ENCODE assay signal across 18 cellular contexts in the genomic region with DNA sequence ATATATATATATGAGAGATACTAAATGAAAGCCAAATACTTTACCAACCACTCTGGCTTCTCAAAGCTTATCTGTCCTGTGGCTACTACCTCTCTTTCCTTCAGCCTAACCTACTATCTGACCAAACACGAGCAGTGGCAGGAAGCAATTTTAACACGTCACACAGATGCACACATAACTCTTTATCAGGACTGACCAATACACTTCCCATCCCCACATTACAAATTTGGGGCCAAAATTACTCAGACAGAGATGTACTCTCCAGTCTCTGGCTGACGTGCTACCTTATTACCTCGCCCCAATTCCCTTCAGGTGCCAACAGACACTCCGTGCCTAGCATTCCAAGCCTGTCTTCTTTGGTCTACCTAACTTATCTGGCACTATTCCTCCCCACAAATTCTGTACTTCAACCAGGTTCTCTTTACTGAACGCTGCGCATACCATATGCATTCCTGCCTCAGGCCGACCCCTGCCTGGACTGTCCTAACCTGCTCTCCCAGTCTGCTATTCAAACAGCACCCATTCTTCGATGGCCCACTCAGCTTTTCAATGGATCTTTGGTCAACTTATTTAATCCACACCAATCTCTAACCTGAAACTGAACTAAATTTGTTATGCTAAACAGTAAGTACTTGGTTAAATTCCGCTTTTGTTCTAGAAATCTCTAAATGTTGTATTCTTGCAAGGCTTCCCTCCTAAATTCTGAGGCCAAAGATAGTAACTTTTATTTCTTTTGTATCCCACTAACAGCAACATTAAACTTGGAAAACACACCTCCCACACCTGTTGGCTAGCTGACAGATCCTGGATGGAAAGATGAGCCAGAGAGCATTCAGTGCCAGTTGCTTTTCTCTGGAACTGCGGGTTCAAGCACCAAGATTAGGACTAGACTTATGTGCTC. TPM values are rescaled to one million over a fixed set of nuclear protein-coding genes. Genes with fewer than 3 reads are reported as not detected.
A peak's percentile ranks its signal among the peaks of the same experiment; 100 is the strongest.
DNase-seq lines count a peak whose midpoint lies in the region; ATAC-seq, FAIRE-seq and TF ChIP-seq lines count a peak whose summit lies in the region.
"Had no signal": no experiment of that assay in that cellular context is flagged by ENCODE, and none has a peak within 500 bp of the region (broad histone marks: within the 10 kb centered on the region; RNA-seq: fewer than 3 reads in every experiment).

No MANE protein-coding gene starts in this region.

- DNase-seq in WTC11 (ENCODE audit: low spot score) = peak; percentile 47
- DNase-seq in prostate gland (ENCODE audit: low spot score) = peak; percentile 28
- DNase-seq in DMS 273 (lab: John Stamatoyannopoulos, UW; ENCODE audit: unreplicated experiment) = no peak
- DNase-seq in activated naive CD4-positive, alpha-beta T cell treated with Interleukin-2 at 50 U/mL for 16 hours = no peak
- no peak for DNase-seq in GM19239 (ENCODE audit: insufficient read length, low spot score)
- DNase-seq: brain microvascular endothelial cell, Kasumi-1, NCI-H1694 treated with DMSO at 0.1 percent for 48 hours, NCI-H524 treated with DMSO at 0.1 percent for 48 hours, pancreas, small intestine, T-helper 1 cell had no signal

- peak overlapping the region; percentile 26 for H3K4me3 Mint-ChIP-seq in WTC11
- no peak overlapping the region for H3K4me3 Mint-ChIP-seq in stimulated activated memory B cell treated with anti-CD40 and anti-IgM and Interleukin-4, amounts not matched to agents 10 μg/mL and 1 μg/mL and 100 μg/mL, for 72 hours
- H3K4me3 Mint-ChIP-seq: activated naive CD4-positive, alpha-beta T cell treated with anti-CD3 and anti-CD28 coated beads, Interleukin-2, amount 50 U/mL, for 24 hours; B cell; stimulated activated naive CD8-positive, alpha-beta T cell treated with anti-CD3 and anti-CD28 coated beads, Interleukin-15, Interleukin-2, amounts not matched to agents 100 ng/mL and 50 ng/mL, for 24 hours had no signal

- no peaks in the 10 kb centered on the region for H3K27me3 Mint-ChIP-seq in WTC11 (ENCODE audit: low read depth)
- H3K27me3 Mint-ChIP-seq in stimulated activated memory B cell treated with anti-CD40 and anti-IgM and Interleukin-4, amounts not matched to agents 10 μg/mL and 1 μg/mL and 100 μg/mL, for 72 hours = no peaks in the 10 kb centered on the region
- H3K27me3 Mint-ChIP-seq: activated naive CD4-positive, alpha-beta T cell treated with anti-CD3 and anti-CD28 coated beads, Interleukin-2, amount 50 U/mL, for 24 hours; B cell; stimulated activated naive CD8-positive, alpha-beta T cell treated with anti-CD3 and anti-CD28 coated beads, Interleukin-15, Interleukin-2, amounts not matched to agents 100 ng/mL and 50 ng/mL, for 24 hours had no signal

- peak; percentile 83 for ATAC-seq in WTC11
- no peak for ATAC-seq in stimulated activated memory B cell treated with anti-CD40 and anti-IgM and Interleukin-4, amounts not matched to agents 10 μg/mL and 1 μg/mL and 100 μg/mL, for 72 hours

- peak overlapping the region; percentile 12; the same call in 1 of the 2 replicates for H3K4me3 ChIP-seq in HUES6 (ENCODE audit: low read depth, low read length)
- H3K4me3 ChIP-seq in iPS-15b (ENCODE audit: low read depth, low read length) = peak overlapping the region; percentile 6
- H3K4me3 ChIP-seq in prostate gland = no peak overlapping the region
- H3K4me3 ChIP-seq: pancreas had no signal

- CTCF ChIA-PET in WTC11 (lab: Charles Lee) = interaction anchor here (0.9 to 1.6 kb wide), 3 partner anchors 59 to 215 kb away, joined by 3 to 5 read pairs (median 4); no protein-coding TSS in a partner anchor

- intact Hi-C loops in prostate gland (cut with DNase I) = no loop called here

- peak overlapping the region; percentile 87 for H3K27ac Mint-ChIP-seq in WTC11
- H3K27ac Mint-ChIP-seq in stimulated activated memory B cell treated with anti-CD40 and anti-IgM and Interleukin-4, amounts not matched to agents 10 μg/mL and 1 μg/mL and 100 μg/mL, for 72 hours = no peak overlapping the region
- H3K27ac Mint-ChIP-seq: activated naive CD4-positive, alpha-beta T cell treated with anti-CD3 and anti-CD28 coated beads, Interleukin-2, amount 50 U/mL, for 24 hours; B cell; stimulated activated naive CD8-positive, alpha-beta T cell treated with anti-CD3 and anti-CD28 coated beads, Interleukin-15, Interleukin-2, amounts not matched to agents 100 ng/mL and 50 ng/mL, for 24 hours had no signal

- H3K9ac ChIP-seq in HUES6 (ENCODE audit: low read length) (no peak overlapping the region), iPS-15b (ENCODE audit: low read depth, low read length) (no peak overlapping the region)

- H3K36me3 Mint-ChIP-seq in WTC11 = peaks cover 10% of the 10 kb centered on the region
- peaks cover 37% of the 10 kb centered on the region for H3K36me3 Mint-ChIP-seq in stimulated activated memory B cell treated with anti-CD40 and anti-IgM and Interleukin-4, amounts not matched to agents 10 μg/mL and 1 μg/mL and 100 μg/mL, for 72 hours

- no peak for FAIRE-seq in GM19239 (lab: Jason Lieb, UNC)
- FAIRE-seq: pancreas, small intestine had no signal

- no peak for TF ChIP-seq POLR2A in prostate gland (IDR thresholded peaks at IDR 0.05)

- H3K27me3 ChIP-seq in HUES6 (ENCODE audit: control insufficient read depth, insufficient read depth, low read length) (no peaks in the 10 kb centered on the region), iPS-15b (ENCODE audit: control insufficient read depth, insufficient read depth, low read length) (no peaks in the 10 kb centered on the region), prostate gland (replicated peaks; ENCODE audit: insufficient read depth) (no peaks in the 10 kb centered on the region)
- H3K27me3 ChIP-seq: brain microvascular endothelial cell, pancreas had no signal

- H3K4me1 ChIP-seq in HUES6 (ENCODE audit: control insufficient read depth, insufficient read depth, low read length) (peaks cover 35% of the 10 kb centered on the region), iPS-15b (ENCODE audit: control insufficient read depth, insufficient read depth, low read length) (peaks cover 28% of the 10 kb centered on the region), prostate gland (replicated peaks) (peaks cover 10% of the 10 kb centered on the region)
- H3K4me1 ChIP-seq: pancreas had no signal

- no peaks in the 10 kb centered on the region for H3K9me3 Mint-ChIP-seq in WTC11
- H3K9me3 Mint-ChIP-seq in stimulated activated memory B cell treated with anti-CD40 and anti-IgM and Interleukin-4, amounts not matched to agents 10 μg/mL and 1 μg/mL and 100 μg/mL, for 72 hours = no peaks in the 10 kb centered on the region
- H3K9me3 Mint-ChIP-seq: activated naive CD4-positive, alpha-beta T cell treated with anti-CD3 and anti-CD28 coated beads, Interleukin-2, amount 50 U/mL, for 24 hours; stimulated activated naive CD8-positive, alpha-beta T cell treated with anti-CD3 and anti-CD28 coated beads, Interleukin-15, Interleukin-2, amounts not matched to agents 100 ng/mL and 50 ng/mL, for 24 hours had no signal

- TF ChIP-seq CTCF in WTC11 (IDR thresholded peaks at IDR 0.05) = no peak
- no peak for TF ChIP-seq CTCF in prostate gland (IDR thresholded peaks at IDR 0.05)

- POLR2A ChIA-PET in WTC11 (lab: Charles Lee) = interaction anchor here (0.7 kb wide), 1 partner anchor 104 kb away, joined by 3 read pairs; no protein-coding TSS in a partner anchor

- 55% methylated on average over 11 of the region's 11 CpGs for WGBS in prostate gland

- H3K27ac ChIP-seq in HUES6 (ENCODE audit: low read depth, low read length) = no peak overlapping the region
- H3K27ac ChIP-seq in prostate gland = peak overlapping the region in 1 of 2 donors; percentile 35
- H3K27ac ChIP-seq: brain microvascular endothelial cell, pancreas had no signal

- peaks cover 68% of the 10 kb centered on the region for H3K4me1 Mint-ChIP-seq in WTC11
- H3K4me1 Mint-ChIP-seq in stimulated activated memory B cell treated with anti-CD40 and anti-IgM and Interleukin-4, amounts not matched to agents 10 μg/mL and 1 μg/mL and 100 μg/mL, for 72 hours = peaks cover 21% of the 10 kb centered on the region

- H3K9me3 ChIP-seq in HUES6 (ENCODE audit: control insufficient read depth, insufficient read depth, low read depth, low read length) (no peaks in the 10 kb centered on the region), iPS-15b (ENCODE audit: control insufficient read depth, insufficient read depth, low read length) (no peaks in the 10 kb centered on the region), prostate gland (no peaks in the 10 kb centered on the region)
- H3K9me3 ChIP-seq: pancreas had no signal

- H3K36me3 ChIP-seq in HUES6 (ENCODE audit: control insufficient read depth, insufficient read depth, low read length) (no peaks in the 10 kb centered on the region), iPS-15b (ENCODE audit: control insufficient read depth, insufficient read depth, low read length) (no peaks in the 10 kb centered on the region), prostate gland (no peaks in the 10 kb centered on the region)
- H3K36me3 ChIP-seq: brain microvascular endothelial cell, pancreas had no signal

TF ChIP-seq in WTC11, 78 proteins besides CTCF, POLR2A, EP300 and RAD21:
- no peak for TF ChIP-seq OVOL2 (CRISPR knock-in tag; IDR thresholded peaks at IDR 0.05; ENCODE audit: borderline replicate concordance)
- no peak for TF ChIP-seq GRHL2 (CRISPR knock-in tag; IDR thresholded peaks at IDR 0.05; ENCODE audit: insufficient replicate concordance, severe bottlenecking)
- no peak for TF ChIP-seq GTF2I (CRISPR knock-in tag; conservative IDR thresholded peaks at IDR 0.05)
- TF ChIP-seq TEAD1 (CRISPR knock-in tag; IDR thresholded peaks at IDR 0.05) = peak; percentile 29; the same call in 1 of the 2 replicates

RNA-seq across cellular contexts. Expression of a gene that starts 27.9 kb away (rescaled TPM):
- total RNA-seq in WTC11 (2021) (122 to 161 TPM (median 124 TPM) in 3 replicates), prostate gland (100 to 1,000 TPM; 207 to 322 TPM)

Comparison
In these comparisons a context has a peak if more than half of its experiments do, and no peak if none do; other contexts are left out.
1. H3K4me3 ChIP-seq: peak in HUES6 (single experiment) and iPS-15b (single experiment); none in prostate gland (0 of 2).
2. DNase-seq: peak in WTC11 (single experiment) and prostate gland (single experiment); none in DMS 273 (single experiment), activated naive CD4-positive, alpha-beta T cell treated with Interleukin-2 at 50 U/mL for 16 hours (single experiment) and GM19239 (single experiment).